Comparison of ENCODE assay signal across 25 cellular contexts in genomic region chr1:239732770-239733169, GRCh38.
"Had no signal": no experiment of that assay in that cellular context is flagged by ENCODE, and none has a peak within 500 bp of the region (broad histone marks: within the 10 kb centered on the region; RNA-seq: fewer than 3 reads in every experiment).

No MANE protein-coding gene starts in this region.

- H3K4me3 ChIP-seq: MG63, SJSA1, SK-N-MC had no signal

- H3K9me3 ChIP-seq: MG63, SJSA1 had no signal

- H3K27ac ChIP-seq: SJSA1, SK-N-MC had no signal

- H3K27me3 ChIP-seq: SJSA1 had no signal

- H3K4me1 ChIP-seq: SJSA1 had no signal

- H3K36me3 ChIP-seq: MG63, SJSA1 had no signal

- DNase-seq: IMR-90, Karpas-422, KG1, MG63, NCI-H1092, NCI-H1105 treated with DMSO at 0.1 percent for 48 hours, NCI-H1417 treated with DMSO at 0.1 percent for 48 hours, NCI-H146, NCI-H1694 treated with DMSO at 0.1 percent for 48 hours, NCI-H2029, NCI-H2081 treated with DMSO at 0.1 percent for 48 hours, NCI-H2171, NCI-H226, NCI-H446, NCI-H510A, NCI-H524 treated with DMSO at 0.1 percent for 48 hours, NCI-H69, NCI-H774, Right ventricle myocardium superior, RPMI8226, SIG-M5 had no signal

- FAIRE-seq: HepG2, RCC 7860 had no signal
